ENCODE assay signal across 1 cellular context in the genomic region with DNA sequence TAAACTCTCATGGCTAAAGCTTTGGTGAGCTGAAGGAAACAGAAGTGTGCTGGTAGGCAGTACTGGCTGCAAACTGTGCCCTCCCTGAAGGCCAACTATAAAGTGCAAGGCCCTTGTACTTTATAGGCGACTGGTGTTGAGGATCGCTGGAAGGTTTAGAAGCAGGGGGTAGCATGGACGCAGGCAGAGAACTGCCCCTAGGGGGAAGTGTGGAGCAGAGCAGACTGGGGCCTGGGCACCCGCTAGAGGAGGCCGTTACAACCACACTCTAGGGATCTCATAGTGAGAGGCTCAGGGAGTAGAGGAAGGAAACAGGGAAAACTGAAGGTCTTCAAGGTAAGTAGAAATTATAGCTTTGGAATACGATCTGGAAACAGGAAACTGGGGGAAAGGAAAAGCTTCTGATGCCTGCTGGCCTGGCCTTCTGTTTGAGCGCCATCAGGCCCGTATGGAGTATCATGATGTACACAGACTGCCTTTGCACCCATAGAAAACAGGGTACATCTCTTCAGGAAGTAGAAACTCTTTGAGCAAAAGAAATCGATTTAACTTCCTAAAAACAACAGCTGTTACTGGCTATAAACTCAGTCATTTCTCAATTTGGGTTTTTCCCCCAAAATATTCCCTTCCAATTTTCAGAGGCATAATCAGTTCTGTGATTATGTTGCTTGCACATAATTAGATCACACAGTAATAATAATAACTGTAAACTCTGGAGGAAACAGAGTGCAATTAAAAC.
TF ChIP-seq lines count a peak whose summit lies in the region.

No MANE protein-coding gene starts in this region.

TF ChIP-seq in H1, 55 proteins besides CTCF, POLR2A, EP300 and RAD21:
- TF ChIP-seq CBX8 (IDR thresholded peaks at IDR 0.05; ENCODE audit: borderline replicate concordance, low read depth, low read length) (no peak), BACH1 (IDR thresholded peaks at IDR 0.05; ENCODE audit: low read length) (no peak), SUZ12 (IDR thresholded peaks at IDR 0.05; ENCODE audit: low read length) (no peak), YY1 (IDR thresholded peaks at IDR 0.05; ENCODE audit: low read depth, low read length) (peak; percentile 79)
